ENCODE assay signal across 22 cellular contexts in the genomic region with DNA sequence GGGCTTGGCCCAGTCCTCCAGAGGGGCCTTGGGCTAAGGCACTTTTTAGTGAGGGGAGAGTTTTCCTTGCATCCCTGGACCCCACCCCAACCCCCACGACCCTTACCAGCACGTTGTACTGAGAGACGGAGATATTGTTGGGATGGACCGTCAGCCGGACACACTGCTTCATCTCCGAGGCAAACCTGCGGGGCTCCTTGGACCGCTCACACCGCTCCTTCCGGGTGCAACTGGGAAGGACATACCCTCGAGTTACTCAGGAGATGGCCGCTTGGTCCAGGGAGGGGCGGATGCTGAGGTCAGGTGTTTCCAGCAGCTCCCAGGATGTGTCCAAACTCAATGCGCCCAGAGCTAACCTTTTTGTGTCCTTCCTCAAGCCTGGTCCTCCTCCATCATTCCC.
DNase-seq lines count a peak whose midpoint lies in the region; ATAC-seq and TF ChIP-seq lines count a peak whose summit lies in the region.
"Had no signal": no experiment of that assay in that cellular context is flagged by ENCODE, and none has a peak within 500 bp of the region (broad histone marks: within the 10 kb centered on the region; RNA-seq: fewer than 3 reads in every experiment).

No MANE protein-coding gene starts in this region.

- peak; percentile 43 for DNase-seq in cardiac septum (ENCODE audit: low spot score)
- DNase-seq in heart left ventricle: no peak
- no peak for DNase-seq in neural progenitor cell (ENCODE audit: low spot score)
- DNase-seq in inferior parietal cortex (ENCODE audit: extremely low spot score): no peak
- no peak for DNase-seq in stomach
- DNase-seq: 8988T; ACHN; BE2C; C1 segment of cervical spinal cord; CD4-positive, alpha-beta memory T cell; CD4-positive, CD25-positive, alpha-beta regulatory T cell; CD8-positive, alpha-beta memory T cell; COR-L47; DMS 273 treated with DMSO at 0.1 percent for 48 hours; DMS153; DMS53; DND-41; EL; GDM1 had no signal

- no peak for TF ChIP-seq EP300 in stomach (IDR thresholded peaks at IDR 0.05)

- no peaks in the 10 kb centered on the region for H3K79me2 ChIP-seq in neural progenitor cell (ENCODE audit: low read depth)

- no peak overlapping the region for H2AFZ ChIP-seq in neural progenitor cell (replicated peaks)

- peaks cover 52% of the 10 kb centered on the region for H3K4me1 Mint-ChIP-seq in neural progenitor cell
- H3K4me1 Mint-ChIP-seq: CD14-positive monocyte; CD4-positive, alpha-beta memory T cell; CD4-positive, CD25-positive, alpha-beta regulatory T cell; CD8-positive, alpha-beta memory T cell had no signal

- H3K9me3 Mint-ChIP-seq in neural progenitor cell: peaks cover 6% of the 10 kb centered on the region
- H3K9me3 Mint-ChIP-seq: CD4-positive, alpha-beta memory T cell; CD4-positive, CD25-positive, alpha-beta regulatory T cell; CD8-positive, alpha-beta memory T cell had no signal

- no peak overlapping the region for H3K27ac ChIP-seq in heart left ventricle
- no peak overlapping the region for H3K27ac ChIP-seq in neural progenitor cell
- H3K27ac ChIP-seq in stomach: no peak overlapping the region
- H3K27ac ChIP-seq: BLaER1 had no signal

- H3K4me3 Mint-ChIP-seq in neural progenitor cell: no peak overlapping the region
- H3K4me3 Mint-ChIP-seq: CD14-positive monocyte; CD4-positive, alpha-beta memory T cell; CD4-positive, CD25-positive, alpha-beta regulatory T cell; CD8-positive, alpha-beta memory T cell had no signal

- no peak overlapping the region for H3K9ac ChIP-seq in neural progenitor cell
- H3K9ac ChIP-seq: BLaER1 had no signal

- no peak for TF ChIP-seq POLR2A in heart left ventricle (IDR thresholded peaks at IDR 0.05)
- TF ChIP-seq POLR2A in stomach (IDR thresholded peaks at IDR 0.05): no peak

- ATAC-seq in heart left ventricle: no peak
- ATAC-seq: GM12878 had no signal

- peaks cover 12% of the 10 kb centered on the region for H3F3A ChIP-seq in neural progenitor cell (ENCODE audit: low read depth)

- H3K4me2 ChIP-seq in neural progenitor cell: no peak overlapping the region
- H3K4me2 ChIP-seq: BLaER1 had no signal

- peaks cover 4% of the 10 kb centered on the region for H4K20me1 ChIP-seq in neural progenitor cell (ENCODE audit: low read depth)
- H4K20me1 ChIP-seq: BLaER1 had no signal

- H3K4me3 ChIP-seq in heart left ventricle (no peak overlapping the region), neural progenitor cell (no peak overlapping the region), stomach (no peak overlapping the region)
- H3K4me3 ChIP-seq: BLaER1, GM12878 had no signal

- H3K9me3 ChIP-seq in heart left ventricle (no peaks in the 10 kb centered on the region), neural progenitor cell (ENCODE audit: low read depth) (no peaks in the 10 kb centered on the region), stomach (no peaks in the 10 kb centered on the region)
- H3K9me3 ChIP-seq: BE2C, BLaER1 had no signal

- H3K27me3 ChIP-seq in heart left ventricle (no peaks in the 10 kb centered on the region), neural progenitor cell (peaks cover 2% of the 10 kb centered on the region), stomach (no peaks in the 10 kb centered on the region)
- H3K27me3 ChIP-seq: BE2C, BLaER1 had no signal

- WGBS in heart left ventricle, 4 donors: 89 to 94% (median 92%) methylated on average over 14 of the region's 14 CpGs
- 88 to 95% (median 94%) methylated on average over 13 to 14 of the region's 14 CpGs for WGBS in stomach, 5 donors

- no peak for TF ChIP-seq CTCF in heart left ventricle (IDR thresholded peaks at IDR 0.05)
- no peak for TF ChIP-seq CTCF in neural progenitor cell (IDR thresholded peaks at IDR 0.05)
- TF ChIP-seq CTCF in stomach (IDR thresholded peaks at IDR 0.05): no peak

- intact Hi-C loops in cardiac septum (cut with DNase I): no loop called here
- intact Hi-C loops in heart left ventricle (cut with DNase I): no loop called here
- intact Hi-C loops in stomach (cut with DNase I; ENCODE audit: low total_unique reads): no loop called here

- peak overlapping the region; percentile 28 for H3K27ac Mint-ChIP-seq in neural progenitor cell
- H3K27ac Mint-ChIP-seq: CD14-positive monocyte; CD4-positive, alpha-beta memory T cell; CD4-positive, CD25-positive, alpha-beta regulatory T cell; CD8-positive, alpha-beta memory T cell had no signal

- H3K4me1 ChIP-seq in heart left ventricle: peaks cover 0 to 16% (median 0%) of the 10 kb centered on the region in 12 donors
- H3K4me1 ChIP-seq in neural progenitor cell: peaks cover 16% of the 10 kb centered on the region
- peaks cover 0 to 12% (median 3%) of the 10 kb centered on the region in 4 donors for H3K4me1 ChIP-seq in stomach
- H3K4me1 ChIP-seq: BE2C, BLaER1 had no signal

- H3K36me3 ChIP-seq in heart left ventricle: no peaks in the 10 kb centered on the region
- no peaks in the 10 kb centered on the region for H3K36me3 ChIP-seq in neural progenitor cell
- peaks cover 0 to 7% (median 3%) of the 10 kb centered on the region in 4 donors for H3K36me3 ChIP-seq in stomach
- H3K36me3 ChIP-seq: BLaER1 had no signal

- peaks cover 4% of the 10 kb centered on the region for H3K36me3 Mint-ChIP-seq in neural progenitor cell
- H3K36me3 Mint-ChIP-seq: CD14-positive monocyte; CD4-positive, alpha-beta memory T cell; CD4-positive, CD25-positive, alpha-beta regulatory T cell; CD8-positive, alpha-beta memory T cell had no signal

- peaks cover 13% of the 10 kb centered on the region for H3K27me3 Mint-ChIP-seq in neural progenitor cell (ENCODE audit: insufficient read depth, low read depth)
